28 cellular contexts compared by ENCODE assay signal in the genomic region with DNA sequence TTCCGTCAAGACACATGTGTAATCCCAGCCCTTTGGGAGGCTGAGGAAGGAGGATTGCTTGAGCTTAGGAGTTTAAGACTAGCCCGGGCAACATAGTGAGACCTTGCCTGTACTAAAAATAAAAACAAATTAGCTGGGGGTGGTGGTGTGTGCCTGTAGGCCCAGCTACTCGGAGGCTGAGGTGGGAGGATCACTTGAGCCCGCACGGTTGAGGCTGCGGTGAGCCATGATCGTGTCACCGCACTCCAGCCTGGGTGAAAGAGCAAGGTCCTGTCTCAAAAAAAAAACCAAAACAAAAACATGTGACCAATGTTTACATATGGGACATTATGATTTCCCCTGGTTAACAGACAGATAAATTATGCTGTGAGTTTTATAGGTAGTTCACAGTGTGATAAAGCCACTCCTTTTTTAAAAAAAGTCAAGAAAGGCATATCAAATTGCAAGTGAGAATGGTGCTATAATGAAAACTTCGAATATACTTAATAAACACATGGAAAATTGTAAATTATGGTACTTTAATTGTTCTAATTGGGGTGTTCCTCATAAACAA.
"Had no signal": no experiment of that assay in that cellular context is flagged by ENCODE, and none has a peak within 500 bp of the region (broad histone marks: within the 10 kb centered on the region; RNA-seq: fewer than 3 reads in every experiment).

No MANE protein-coding gene starts in this region.

- H3K4me3 ChIP-seq: left ventricle myocardium inferior, lung, pancreas, prostate gland, sigmoid colon, spleen, suprapubic skin, thoracic aorta, tibial artery, upper lobe of right lung, uterus had no signal

- H3K4me3 Mint-ChIP-seq: immature natural killer cell; naive thymus-derived CD8-positive, alpha-beta T cell; nephron; neural crest cell; stimulated activated effector memory CD8-positive, alpha-beta T cell treated with anti-CD3 and anti-CD28 coated beads, Interleukin-12 subunit alpha, Interleukin-12 subunit beta, amount 100 ng/mL, for 72 hours; stimulated activated naive CD8-positive, alpha-beta T cell treated with anti-CD3 and anti-CD28 coated beads, Interleukin-15, Interleukin-2, amounts not matched to agents 100 ng/mL and 50 ng/mL, for 24 hours had no signal

- H3K27ac ChIP-seq: left ventricle myocardium inferior, pancreas, prostate gland, sigmoid colon, spleen, suprapubic skin, thoracic aorta, tibial artery, upper lobe of right lung, uterus had no signal

- H3K9me3 Mint-ChIP-seq: immature natural killer cell; naive thymus-derived CD8-positive, alpha-beta T cell; nephron; neural crest cell; stimulated activated effector memory CD8-positive, alpha-beta T cell treated with anti-CD3 and anti-CD28 coated beads, Interleukin-12 subunit alpha, Interleukin-12 subunit beta, amount 100 ng/mL, for 72 hours; stimulated activated naive CD8-positive, alpha-beta T cell treated with anti-CD3 and anti-CD28 coated beads, Interleukin-15, Interleukin-2, amounts not matched to agents 100 ng/mL and 50 ng/mL, for 24 hours had no signal

- H3K9me3 ChIP-seq: left ventricle myocardium inferior, pancreas, prostate gland, sigmoid colon, spleen, suprapubic skin, thoracic aorta, tibial artery, upper lobe of right lung, uterus had no signal

- DNase-seq: hippocampal formation; immature natural killer cell; kidney; left ventricle myocardium inferior; midbrain; naive thymus-derived CD8-positive, alpha-beta T cell; nucleus accumbens; pancreas; posterior cingulate gyrus; retina; right cardiac atrium; sigmoid colon; small intestine; spleen; stimulated activated CD4-positive, alpha-beta T cell treated with anti-CD3 and anti-CD28 coated beads, Interleukin-4, amount 100 ng/mL, for 24 hours; stimulated activated naive CD4-positive, alpha-beta T cell; tibial artery; trophoblast cell; upper lobe of right lung; uterus had no signal

- H3K27me3 Mint-ChIP-seq: naive thymus-derived CD8-positive, alpha-beta T cell; stimulated activated naive CD8-positive, alpha-beta T cell treated with anti-CD3 and anti-CD28 coated beads, Interleukin-15, Interleukin-2, amounts not matched to agents 100 ng/mL and 50 ng/mL, for 24 hours had no signal

- H3K4me1 ChIP-seq: prostate gland, sigmoid colon, suprapubic skin, tibial artery, upper lobe of right lung, uterus had no signal

- ATAC-seq: naive thymus-derived CD8-positive, alpha-beta T cell; pancreas; right cardiac atrium; stimulated activated effector memory CD8-positive, alpha-beta T cell treated with anti-CD3 and anti-CD28 coated beads, Interleukin-12 subunit alpha, Interleukin-12 subunit beta, amount 100 ng/mL, for 72 hours; upper lobe of right lung had no signal

- H3K4me1 Mint-ChIP-seq: stimulated activated effector memory CD8-positive, alpha-beta T cell treated with anti-CD3 and anti-CD28 coated beads, Interleukin-12 subunit alpha, Interleukin-12 subunit beta, amount 100 ng/mL, for 72 hours had no signal

- H3K27ac Mint-ChIP-seq: immature natural killer cell; nephron; stimulated activated effector memory CD8-positive, alpha-beta T cell treated with anti-CD3 and anti-CD28 coated beads, Interleukin-12 subunit alpha, Interleukin-12 subunit beta, amount 100 ng/mL, for 72 hours; stimulated activated naive CD8-positive, alpha-beta T cell treated with anti-CD3 and anti-CD28 coated beads, Interleukin-15, Interleukin-2, amounts not matched to agents 100 ng/mL and 50 ng/mL, for 24 hours had no signal

- H3K36me3 ChIP-seq: left ventricle myocardium inferior, pancreas, prostate gland, suprapubic skin, thoracic aorta, tibial artery, upper lobe of right lung, uterus had no signal
